ENCODE assay signal across 8 cellular contexts in genomic region chr13:23510979-23511735, GRCh38. TPM values are rescaled to one million over a fixed set of nuclear protein-coding genes. Genes with fewer than 3 reads are reported as not detected.
A peak's percentile ranks its signal among the peaks of the same experiment; 100 is the strongest.
DNase-seq lines count a peak whose midpoint lies in the region; ATAC-seq, FAIRE-seq and TF ChIP-seq lines count a peak whose summit lies in the region.

No MANE protein-coding gene starts in this region.

- FAIRE-seq in GM18507 (lab: Jason Lieb, UNC) (peak; percentile 63), RCC 7860 (lab: Jason Lieb, UNC) (no peak)

- H3K4me3 ChIP-seq in heart left ventricle: no peak overlapping the region

- 0 out of 2 replicates have a peak, but pooled peaks have one; percentile 8 for TF ChIP-seq CTCF in 22Rv1 (IDR thresholded peaks at IDR 0.05)
- TF ChIP-seq CTCF in heart left ventricle (IDR thresholded peaks at IDR 0.05): peak in 9 of 12 donors; percentile 15 to 56 (median 44)

- no peak for TF ChIP-seq POLR2A in heart left ventricle (IDR thresholded peaks at IDR 0.05)

- DNase-seq in GM18507 (ENCODE audit: extremely low spot score, insufficient read length, low read depth) (no peak), RCC 7860 (ENCODE audit: low spot score) (peak; percentile 11), heart left ventricle (peak in 1 of 5 donors; percentile 13), NCI-H1105 treated with DMSO at 0.1 percent for 48 hours (lab: John Stamatoyannopoulos, UW) (no peak), NCI-H1048 (lab: John Stamatoyannopoulos, UW) (no peak), NCI-H774 (lab: John Stamatoyannopoulos, UW) (no peak)

- peaks cover 0 to 48% (median 19%) of the 10 kb centered on the region in 12 donors for H3K4me1 ChIP-seq in heart left ventricle

- WGBS in heart left ventricle, 4 donors: 67 to 74% (median 72%) methylated on average over 4 of the region's 4 CpGs

- intact Hi-C loops in heart left ventricle (cut with DNase I): loop anchor here in 9 of 10 donors (2.0 to 5.0 kb wide), 7 partner anchors 36 to 60 kb away; partner anchors contain the start of gene TNFRSF19 (in 1 of the 9)

- no peaks in the 10 kb centered on the region for H3K27me3 ChIP-seq in heart left ventricle

- no peaks in the 10 kb centered on the region for H3K9me3 ChIP-seq in heart left ventricle

- ATAC-seq in heart left ventricle: peak; percentile 4 to 42 (median 24)
- no peak for ATAC-seq in HG03196 (IDR thresholded peaks at IDR 0.05; ENCODE audit: unreplicated experiment)

- H3K27ac ChIP-seq in 22Rv1 (no peak overlapping the region), heart left ventricle (peak overlapping the region in 8 of 12 donors; percentile 14 to 78 (median 40))

- no peaks in the 10 kb centered on the region for H3K36me3 ChIP-seq in heart left ventricle

RNA-seq across cellular contexts. Expression of gene TNFRSF19, which starts 59.1 kb away (rescaled TPM):
- total RNA-seq in heart left ventricle: 10 to 100 TPM; 12.0 to 35.7 (median 28.0) TPM
- polyA plus RNA-seq in heart left ventricle: 10 to 100 TPM in 1 of 2 donors, 1 to 10 TPM in 1; 9.1 to 16.6 TPM
